Comparison of ENCODE assay signal across 8 cellular contexts in the genomic region with DNA sequence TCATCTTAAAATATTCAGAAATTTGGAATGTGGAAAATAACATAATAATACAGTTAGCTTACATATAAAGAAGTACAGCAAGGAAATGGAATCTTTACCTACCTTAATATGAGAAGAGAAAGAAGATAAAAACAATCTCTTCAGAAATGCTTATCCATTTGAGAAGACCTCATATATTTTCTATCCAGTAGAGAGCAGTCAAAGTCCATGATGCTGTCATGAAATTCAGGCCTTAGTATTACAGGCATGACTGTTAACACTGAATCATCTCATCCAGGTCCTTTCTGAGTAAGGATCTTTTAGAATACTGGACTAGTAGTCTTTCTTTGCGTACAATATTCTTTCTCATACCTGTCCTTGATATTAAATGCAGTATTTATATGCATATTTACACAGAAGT.
A peak's percentile ranks its signal among the peaks of the same experiment; 100 is the strongest.
DNase-seq lines count a peak whose midpoint lies in the region; ATAC-seq and TF ChIP-seq lines count a peak whose summit lies in the region.

No MANE protein-coding gene starts in this region.

- CTCF ChIA-PET in activated CD4-positive, alpha-beta T cell treated with anti-CD3 and anti-CD28 coated beads, Interleukin-2, amount 10 ng/mL, durations not matched to agents 7 days and 5 days (lab: Charles Lee): interaction anchor here (1.2 kb wide), 1 partner anchor 14 kb away, joined by 4 read pairs; no protein-coding TSS in a partner anchor

- 0 to 38% methylated on average over 1 of the region's 1 CpG for WGBS in transverse colon (ENCODE audit: low coverage in 1 of 2), 2 donors

- TF ChIP-seq CTCF in GM12874 (IDR thresholded peaks at IDR 0.05; ENCODE audit: insufficient read depth, low read depth, low read length) (peak; percentile 14; the same call in 1 of the 2 replicates), foreskin fibroblast (IDR thresholded peaks at IDR 0.05; ENCODE audit: low read depth, low read length) (peak; percentile 15), transverse colon (IDR thresholded peaks at IDR 0.05) (peak; percentile 28 to 44 (median 40))

- intact Hi-C loops in transverse colon (cut with DNase I; ENCODE audit: low total_unique reads): loop anchor here (2.0 to 5.0 kb wide), 2 partner anchors 79 to 798 kb away; partner anchors contain the start of gene COL12A1

- H3K4me3 ChIP-seq in foreskin fibroblast (ENCODE audit: low read depth in 1 of 2, low read length in 2 of 2): no peak overlapping the region
- H3K4me3 ChIP-seq in transverse colon: no peak overlapping the region

- no peaks in the 10 kb centered on the region for H3K9me3 Mint-ChIP-seq in activated CD4-positive, alpha-beta T cell treated with anti-CD3 and anti-CD28 coated beads, Interleukin-2, amount 10 ng/mL, durations not matched to agents 7 days and 5 days

- H3K9me3 ChIP-seq in transverse colon: no peaks in the 10 kb centered on the region

- no peak overlapping the region for H3K4me3 Mint-ChIP-seq in activated CD4-positive, alpha-beta T cell treated with anti-CD3 and anti-CD28 coated beads, Interleukin-2, amount 10 ng/mL, durations not matched to agents 7 days and 5 days

- no peak overlapping the region for H3K27ac Mint-ChIP-seq in activated CD4-positive, alpha-beta T cell treated with anti-CD3 and anti-CD28 coated beads, Interleukin-2, amount 10 ng/mL, durations not matched to agents 7 days and 5 days

- H3K27me3 Mint-ChIP-seq in activated CD4-positive, alpha-beta T cell treated with anti-CD3 and anti-CD28 coated beads, Interleukin-2, amount 10 ng/mL, durations not matched to agents 7 days and 5 days: no peaks in the 10 kb centered on the region

- no peaks in the 10 kb centered on the region for H3K27me3 ChIP-seq in transverse colon

- in situ Hi-C loops in transverse colon (cut with MboI; ENCODE audit: low pct_ligation_motif_present in 1 of 4, low pct_unique_long_range_greater_than_20kb in 1 of 4, low sequenced_read_pairs in 3 of 4): loop anchor here in 3 of 4 donors (25.0 kb wide), 1 partner anchor 803 kb away; the partner anchor contains the start of gene COL12A1 (in 3 of the 3)

- H3K36me3 ChIP-seq in transverse colon: no peaks in the 10 kb centered on the region

- TF ChIP-seq EP300 in transverse colon (IDR thresholded peaks at IDR 0.05; ENCODE audit: low read depth): no peak

- DNase-seq in NCI-H226 (peak; percentile 47), foreskin fibroblast (peak; percentile 61 to 83), transverse colon (no peak), COR-L47 (lab: John Stamatoyannopoulos, UW) (no peak), NCI-H187 (lab: John Stamatoyannopoulos, UW) (no peak)
- DNase-seq in activated CD4-positive, alpha-beta T cell treated with anti-CD3 and anti-CD28 coated beads, Interleukin-2, amount 10 ng/mL, durations not matched to agents 7 days and 5 days: no peak

- ATAC-seq in HG02571 (IDR thresholded peaks at IDR 0.05; ENCODE audit: unreplicated experiment): peak; percentile 78

- H3K4me1 ChIP-seq in transverse colon: no peaks in the 10 kb centered on the region

- no peak overlapping the region for H3K27ac ChIP-seq in transverse colon

- H3K4me1 Mint-ChIP-seq in activated CD4-positive, alpha-beta T cell treated with anti-CD3 and anti-CD28 coated beads, Interleukin-2, amount 10 ng/mL, durations not matched to agents 7 days and 5 days: no peaks in the 10 kb centered on the region

- H3K36me3 Mint-ChIP-seq in activated CD4-positive, alpha-beta T cell treated with anti-CD3 and anti-CD28 coated beads, Interleukin-2, amount 10 ng/mL, durations not matched to agents 7 days and 5 days (ENCODE audit: low read depth): no peaks in the 10 kb centered on the region

- POLR2A ChIA-PET in activated CD4-positive, alpha-beta T cell treated with anti-CD3 and anti-CD28 coated beads, Interleukin-2, amount 10 ng/mL, durations not matched to agents 7 days and 5 days (lab: Charles Lee): no interaction called here

- TF ChIP-seq POLR2A in transverse colon (IDR thresholded peaks at IDR 0.05): no peak

Comparison
In these comparisons a context has a peak if more than half of its experiments do, and no peak if none do; other contexts are left out.
1. DNase-seq: peak in NCI-H226 (single experiment) and foreskin fibroblast (2 of 2); none in transverse colon (single experiment), activated CD4-positive, alpha-beta T cell treated with anti-CD3 and anti-CD28 coated beads, Interleukin-2, amount 10 ng/mL, durations not matched to agents 7 days and 5 days (single experiment), COR-L47 (single experiment) and NCI-H187 (0 of 2).
2. Peak in every context shown above with its lines, with median percentiles within 50 percentile points of each other: CTCF ChIP-seq.